25 cellular contexts compared by ENCODE assay signal in the genomic region with DNA sequence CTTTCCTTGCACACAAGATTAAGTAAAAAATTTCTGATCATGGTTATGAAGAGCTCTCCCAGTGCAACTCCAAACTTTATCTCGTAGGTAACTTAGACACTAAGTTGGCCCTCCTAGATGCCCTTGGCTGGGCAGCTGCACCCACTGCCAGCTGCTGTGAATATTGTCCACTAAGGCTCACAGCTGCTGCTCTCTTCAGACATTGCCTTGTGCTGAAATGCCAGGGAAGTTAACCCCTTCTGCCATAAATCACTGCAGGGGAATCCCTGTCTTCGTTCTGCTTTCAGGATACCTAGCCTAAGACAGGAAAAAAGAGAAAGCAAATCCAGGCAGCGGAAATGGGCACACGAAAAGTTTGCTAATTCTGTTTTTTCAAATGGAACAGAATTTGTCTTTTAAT.
"Had no signal": no experiment of that assay in that cellular context is flagged by ENCODE, and none has a peak within 500 bp of the region (broad histone marks: within the 10 kb centered on the region; RNA-seq: fewer than 3 reads in every experiment).

No MANE protein-coding gene starts in this region.

- H3K36me3 Mint-ChIP-seq: activated naive CD4-positive, alpha-beta T cell treated with anti-CD3 and anti-CD28 coated beads, Interleukin-2, amount 50 U/mL, for 72 hours had no signal

- H3K4me3 Mint-ChIP-seq: activated CD4-positive, alpha-beta T cell treated with anti-CD3 and anti-CD28 coated beads, Interleukin-2, amount 10 ng/mL, durations not matched to agents 24 days and 14 days; activated CD8-positive, alpha-beta T cell treated with anti-CD3 and anti-CD28 coated beads for 36 hours; activated naive CD4-positive, alpha-beta T cell treated with anti-CD3 and anti-CD28 coated beads for 36 hours; activated T-cell treated with anti-CD3 and anti-CD28 coated beads, Interleukin-2, amount 50 U/mL, for 72 hours; T-helper 1 cell treated with Interleukin-12 subunit alpha and Interleukin-12 subunit beta and Interleukin-4 antibody, amounts not matched to agents 30 μg/mL and 1 μg/mL, for 36 hours; T-helper 2 cell treated with Interferon-gamma antibody and Interleukin-4, amounts not matched to agents 5 μg/mL and 100 μg/mL, for 36 hours had no signal

- H3K9me3 Mint-ChIP-seq: activated CD4-positive, alpha-beta T cell treated with anti-CD3 and anti-CD28 coated beads, Interleukin-2, amount 10 ng/mL, durations not matched to agents 24 days and 14 days; activated CD8-positive, alpha-beta T cell treated with anti-CD3 and anti-CD28 coated beads for 36 hours; activated naive CD4-positive, alpha-beta T cell treated with anti-CD3 and anti-CD28 coated beads for 36 hours; activated naive CD4-positive, alpha-beta T cell treated with anti-CD3 and anti-CD28 coated beads, Interleukin-2, amount 50 U/mL, for 72 hours; activated T-cell treated with anti-CD3 and anti-CD28 coated beads, Interleukin-2, amount 50 U/mL, for 72 hours; T-helper 1 cell treated with Interleukin-12 subunit alpha and Interleukin-12 subunit beta and Interleukin-4 antibody, amounts not matched to agents 30 μg/mL and 1 μg/mL, for 36 hours; T-helper 2 cell treated with Interferon-gamma antibody and Interleukin-4, amounts not matched to agents 5 μg/mL and 100 μg/mL, for 36 hours had no signal

- ATAC-seq: activated CD8-positive, alpha-beta T cell treated with anti-CD3 and anti-CD28 coated beads for 36 hours; activated naive CD4-positive, alpha-beta T cell treated with anti-CD3 and anti-CD28 coated beads, Interleukin-2, amount 50 U/mL, for 72 hours; activated T-cell treated with anti-CD3 and anti-CD28 coated beads, Interleukin-2, amount 50 U/mL, for 72 hours; body of pancreas had no signal

- H3K27me3 Mint-ChIP-seq: activated CD4-positive, alpha-beta T cell treated with anti-CD3 and anti-CD28 coated beads, Interleukin-2, amount 10 ng/mL, durations not matched to agents 24 days and 14 days had no signal

- H3K27ac Mint-ChIP-seq: activated CD4-positive, alpha-beta T cell treated with anti-CD3 and anti-CD28 coated beads, Interleukin-2, amount 10 ng/mL, durations not matched to agents 24 days and 14 days; activated CD8-positive, alpha-beta T cell treated with anti-CD3 and anti-CD28 coated beads for 36 hours; activated naive CD4-positive, alpha-beta T cell treated with anti-CD3 and anti-CD28 coated beads for 36 hours; activated T-cell treated with anti-CD3 and anti-CD28 coated beads, Interleukin-2, amount 50 U/mL, for 72 hours; T-helper 1 cell treated with Interleukin-12 subunit alpha and Interleukin-12 subunit beta and Interleukin-4 antibody, amounts not matched to agents 30 μg/mL and 1 μg/mL, for 36 hours; T-helper 2 cell treated with Interferon-gamma antibody and Interleukin-4, amounts not matched to agents 5 μg/mL and 100 μg/mL, for 36 hours had no signal

- H3K4me1 Mint-ChIP-seq: activated CD4-positive, alpha-beta T cell treated with anti-CD3 and anti-CD28 coated beads, Interleukin-2, amount 10 ng/mL, durations not matched to agents 24 days and 14 days had no signal

- H3K27ac ChIP-seq: adrenal gland, body of pancreas, breast epithelium, SJCRH30, SK-N-MC had no signal

- DNase-seq: activated CD4-positive, alpha-beta T cell treated with anti-CD3 and anti-CD28 coated beads, Interleukin-2, amount 10 ng/mL, durations not matched to agents 24 days and 14 days; activated CD4-positive, alpha-beta T cell treated with anti-CD3 and anti-CD28 coated beads, Interleukin-2, amount 50 U/mL, for 4 hours; activated CD8-positive, alpha-beta T cell treated with anti-CD3 and anti-CD28 coated beads for 36 hours; activated gamma-delta T cell treated with Interleukin-2 at 50 U/mL for 16 hours; activated naive CD4-positive, alpha-beta T cell treated with anti-CD3 and anti-CD28 coated beads for 36 hours; activated T-cell treated with anti-CD3 and anti-CD28 coated beads, Interleukin-2, amount 50 U/mL, for 1 hour; activated T-cell treated with anti-CD3 and anti-CD28 coated beads, Interleukin-2, amount 50 U/mL, for 72 hours; body of pancreas; NCI-H1048; NCI-H1105 treated with DMSO at 0.1 percent for 48 hours; NCI-H1436; NCI-H1694; NCI-H2029; NCI-H345; NCI-H524 treated with DMSO at 0.1 percent for 48 hours; NK-92 treated with Interleukin-12 subunit alpha and Interleukin-12 subunit beta, amount 100 ng/mL, for 24 hours; OCI-M1 had no signal

- H3K4me3 ChIP-seq: adrenal gland, body of pancreas, breast epithelium, MG63, SJCRH30, SK-N-MC had no signal
